ENCODE assay signal across 2 cellular contexts in the genomic region with DNA sequence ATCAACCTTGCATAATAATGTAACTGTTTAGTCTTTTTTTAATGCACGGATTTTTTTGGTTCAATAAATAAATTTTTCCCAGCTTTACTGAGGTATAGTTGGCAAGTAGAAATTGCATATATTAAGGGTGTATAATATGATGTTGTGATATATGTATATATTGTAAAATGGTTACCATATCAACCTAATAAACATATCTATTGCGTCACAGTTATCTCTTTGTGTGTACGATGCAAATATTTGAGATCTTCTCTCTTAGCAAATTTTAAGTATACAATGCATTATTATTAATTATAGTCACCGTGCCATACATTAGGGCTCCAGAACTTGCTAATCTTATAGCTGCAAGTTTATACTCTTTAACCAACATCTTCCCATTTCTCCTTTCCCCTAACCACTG.
TF ChIP-seq lines count a peak whose summit lies in the region.

No MANE protein-coding gene starts in this region.

TF ChIP-seq in IMR-90, 13 proteins besides CTCF, POLR2A, EP300 and RAD21:
- TF ChIP-seq, protein P1, sequence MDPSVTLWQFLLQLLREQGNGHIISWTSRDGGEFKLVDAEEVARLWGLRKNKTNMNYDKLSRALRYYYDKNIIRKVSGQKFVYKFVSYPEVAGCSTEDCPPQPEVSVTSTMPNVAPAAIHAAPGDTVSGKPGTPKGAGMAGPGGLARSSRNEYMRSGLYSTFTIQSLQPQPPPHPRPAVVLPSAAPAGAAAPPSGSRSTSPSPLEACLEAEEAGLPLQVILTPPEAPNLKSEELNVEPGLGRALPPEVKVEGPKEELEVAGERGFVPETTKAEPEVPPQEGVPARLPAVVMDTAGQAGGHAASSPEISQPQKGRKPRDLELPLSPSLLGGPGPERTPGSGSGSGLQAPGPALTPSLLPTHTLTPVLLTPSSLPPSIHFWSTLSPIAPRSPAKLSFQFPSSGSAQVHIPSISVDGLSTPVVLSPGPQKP (IDR thresholded peaks at IDR 0.05; ENCODE audit: borderline replicate concordance, low read depth, low read length), result no peak
- TF ChIP-seq MAFK (IDR thresholded peaks at IDR 0.05; ENCODE audit: low read depth, low read length) (no peak), CEBPB (IDR thresholded peaks at IDR 0.05; ENCODE audit: low read depth, low read length) (peak; percentile 70), RFX5 (IDR thresholded peaks at IDR 0.05; ENCODE audit: low read depth, low read length) (no peak)

TF ChIP-seq in H1, 55 proteins besides CTCF, POLR2A, EP300 and RAD21:
- TF ChIP-seq BACH1 (IDR thresholded peaks at IDR 0.05; ENCODE audit: low read length) (no peak), CEBPB (IDR thresholded peaks at IDR 0.05; ENCODE audit: low read depth, low read length) (peak; percentile 34; the same call in 1 of the 2 replicates), POLR2AphosphoS5 (IDR thresholded peaks at IDR 0.05; ENCODE audit: low read depth, low read length) (no peak), EZH2 (IDR thresholded peaks at IDR 0.05; ENCODE audit: low read depth, low read length, severe bottlenecking) (no peak)
TF ChIP-seq in H1: peak in this region for 1.
